Comparison of ENCODE assay signal across 16 cellular contexts in the genomic region with DNA sequence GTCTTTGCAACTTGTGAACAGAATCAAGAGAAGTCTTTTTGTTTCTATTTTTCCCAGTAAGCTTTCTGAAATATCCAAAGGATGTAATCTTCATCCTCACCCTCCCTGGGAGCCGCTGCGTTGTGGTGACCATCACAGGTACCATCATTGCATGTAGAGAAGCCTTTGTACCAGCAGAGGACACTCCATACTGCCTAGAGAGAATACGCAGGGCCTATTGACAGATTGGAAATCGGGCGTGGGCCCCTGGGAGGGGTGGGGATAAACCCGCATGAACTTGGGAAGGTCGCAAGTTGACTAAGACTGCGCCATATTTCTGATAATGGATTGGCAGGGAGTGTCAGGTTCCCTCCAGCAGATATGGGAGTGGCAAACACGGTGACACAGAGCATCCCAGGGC. TPM values are rescaled to one million over a fixed set of nuclear protein-coding genes. Genes with fewer than 3 reads are reported as not detected.
DNase-seq lines count a peak whose midpoint lies in the region; ATAC-seq, FAIRE-seq and TF ChIP-seq lines count a peak whose summit lies in the region.
"Had no signal": no experiment of that assay in that cellular context is flagged by ENCODE, and none has a peak within 500 bp of the region (broad histone marks: within the 10 kb centered on the region; RNA-seq: fewer than 3 reads in every experiment).

No MANE protein-coding gene starts in this region.

- no peak overlapping the region for H3K4me3 ChIP-seq in SK-N-SH (ENCODE audit: low read depth in 2 of 2, low read length in 1 of 2)
- H3K4me3 ChIP-seq in Karpas-422 (ENCODE audit: low read length) = no peak overlapping the region
- H3K4me3 ChIP-seq in H1 (ENCODE audit: extremely low read depth in 1 of 4, insufficient read depth in 2 of 4, low read depth in 3 of 4, low read length in 4 of 4) = no peak overlapping the region

- H3K4me2 ChIP-seq in SK-N-SH (no peak overlapping the region), Karpas-422 (ENCODE audit: low read depth, low read length, poor library complexity, severe bottlenecking) (no peak overlapping the region), H1 (ENCODE audit: insufficient read depth in 1 of 2, low read depth in 2 of 2, low read length in 2 of 2) (no peak overlapping the region)
- H3K4me2 ChIP-seq: KMS-11 had no signal

- TF ChIP-seq EP300 in SK-N-SH (IDR thresholded peaks at IDR 0.05; ENCODE audit: borderline replicate concordance in 1 of 2, low read depth in 1 of 2, low read length in 1 of 2) (no peak), H1 (IDR thresholded peaks at IDR 0.05; ENCODE audit: borderline replicate concordance in 1 of 2, low read depth in 2 of 2, low read length in 2 of 2) (no peak)

- H3K9ac ChIP-seq in SK-N-SH (no peak overlapping the region), Karpas-422 (ENCODE audit: low read length) (no peak overlapping the region), H1 (replicated peaks in 1 of 4; ENCODE audit: extremely low read depth in 1 of 4, low read depth in 3 of 4, low read length in 3 of 4) (no peak overlapping the region)
- H3K9ac ChIP-seq: KMS-11 had no signal

- H3K9me2 ChIP-seq in SK-N-SH (no peaks in the 10 kb centered on the region), Karpas-422 (replicated peaks; ENCODE audit: insufficient read depth, low read length) (no peaks in the 10 kb centered on the region)

- H4K8ac ChIP-seq in H1 (ENCODE audit: extremely low read depth, insufficient read depth, low read length) = no peak overlapping the region

- no peak overlapping the region for H3K18ac ChIP-seq in H1 (ENCODE audit: extremely low read depth, low read length)

- no peaks in the 10 kb centered on the region for H4K20me1 ChIP-seq in SK-N-SH (ENCODE audit: insufficient read depth)
- H4K20me1 ChIP-seq in Karpas-422 (ENCODE audit: insufficient read depth, low read depth, low read length) = no peaks in the 10 kb centered on the region
- no peaks in the 10 kb centered on the region for H4K20me1 ChIP-seq in H1 (replicated peaks in 1 of 2; ENCODE audit: control insufficient read depth in 1 of 2, insufficient read depth in 2 of 2, low read length in 2 of 2)

- H3K56ac ChIP-seq in H1 (replicated peaks; ENCODE audit: insufficient read length, low read depth, low read length) = no peak overlapping the region

- no peaks in the 10 kb centered on the region for H3K23me2 ChIP-seq in H1 (ENCODE audit: low read depth, low read length)

- no peak overlapping the region for H3K4ac ChIP-seq in H1 (replicated peaks; ENCODE audit: insufficient read length, low read depth, low read length)

- no peak overlapping the region for H3K23ac ChIP-seq in H1 (ENCODE audit: insufficient read length)

- TF ChIP-seq RAD21 in SK-N-SH (IDR thresholded peaks at IDR 0.05; ENCODE audit: low read length) = no peak
- peak; percentile 79 to 80 for TF ChIP-seq RAD21 in H1 (IDR thresholded peaks at IDR 0.05 in 1 of 2, conservative IDR thresholded peaks at IDR 0.05 in 1 of 2; ENCODE audit: low read depth in 2 of 2, low read length in 2 of 2)

- no peak overlapping the region for H2BK15ac ChIP-seq in H1 (ENCODE audit: low read length)

- TF ChIP-seq POLR2A in H1 (IDR thresholded peaks at IDR 0.05; ENCODE audit: control extremely low read depth in 1 of 2, low read depth in 2 of 2, low read length in 2 of 2) = no peak

- H3K79me1 ChIP-seq in H1 (ENCODE audit: low read depth, low read length) = no peaks in the 10 kb centered on the region

- no peak overlapping the region for H2BK20ac ChIP-seq in H1 (ENCODE audit: low read length)

- H3K79me2 ChIP-seq in SK-N-SH (ENCODE audit: insufficient read depth) (no peaks in the 10 kb centered on the region), Karpas-422 (ENCODE audit: low read length) (no peaks in the 10 kb centered on the region), H1 (ENCODE audit: control insufficient read depth in 1 of 2, insufficient read depth in 2 of 2, low read length in 2 of 2) (no peaks in the 10 kb centered on the region)

- no peak overlapping the region for H2BK5ac ChIP-seq in H1 (ENCODE audit: low read depth, low read length)

- POLR2A ChIA-PET in SK-N-SH (lab: Yijun Ruan, JAX) (no interaction called here), H1 (lab: Charles Lee; ENCODE audit: partially characterized antibody) (no interaction called here)

- H2BK120ac ChIP-seq in H1 (replicated peaks; ENCODE audit: low read depth, low read length) = no peak overlapping the region

- H3K4me1 ChIP-seq in SK-N-SH (ENCODE audit: control insufficient read depth in 1 of 2, insufficient read depth in 2 of 2, low read depth in 1 of 2, low read length in 1 of 2) (no peaks in the 10 kb centered on the region), Karpas-422 (ENCODE audit: low read length) (no peaks in the 10 kb centered on the region), H1 (replicated peaks in 1 of 4; ENCODE audit: control insufficient read depth in 3 of 4, insufficient read depth in 4 of 4, low read length in 3 of 4) (no peaks in the 10 kb centered on the region)

- H4K91ac ChIP-seq in H1 (replicated peaks; ENCODE audit: insufficient read length, low read length) = no peak overlapping the region

- no peak overlapping the region for H2BK12ac ChIP-seq in H1 (ENCODE audit: low read depth, low read length)

- DNase-seq in SK-N-SH (no peak), Karpas-422 (peak; percentile 52), H1 (ENCODE audit: low read depth in 1 of 2, low spot score in 2 of 2) (no peak), posterior vena cava (ENCODE audit: low spot score) (peak; percentile 77), NOMO-1 (lab: John Stamatoyannopoulos, UW; ENCODE audit: unreplicated experiment in 2 of 2) (no peak), foreskin melanocyte (no peak)
- DNase-seq: activated CD4-positive, alpha-beta T cell treated with anti-CD3 and anti-CD28 coated beads, Interleukin-2, amount 50 U/mL, for 4 hours; activated naive CD4-positive, alpha-beta T cell; central memory CD4-positive, alpha-beta T cell; EL; NCI-H2107; stimulated activated CD4-positive, alpha-beta T cell treated with anti-CD3 and anti-CD28 coated beads, Interleukin-2, amount 100 ng/mL, for 24 hours had no signal

- ATAC-seq in SK-N-SH treated with all-trans-retinoic acid at 6 μM for 48 hours (no peak), GM21825 (IDR thresholded peaks at IDR 0.05; ENCODE audit: unreplicated experiment) (no peak)

- H3K14ac ChIP-seq in H1 (ENCODE audit: insufficient read length) = no peak overlapping the region

- H3K27ac ChIP-seq in SK-N-SH (ENCODE audit: low read depth in 2 of 2, low read length in 1 of 2) = no peak overlapping the region
- no peak overlapping the region for H3K27ac ChIP-seq in Karpas-422 (ENCODE audit: low read length)
- H3K27ac ChIP-seq in H1 (ENCODE audit: low read depth, low read length) = no peak overlapping the region
- H3K27ac ChIP-seq: KMS-11 had no signal

- H2AFZ ChIP-seq in SK-N-SH (ENCODE audit: low read depth) (no peak overlapping the region), Karpas-422 (ENCODE audit: low read length) (no peak overlapping the region), H1 (ENCODE audit: low read length) (no peak overlapping the region)

- CTCF ChIA-PET in SK-N-SH (lab: Yijun Ruan, JAX) (interaction anchor here (0.7 to 1.4 kb wide), 3 partner anchors 9 to 203 kb away, joined by 3 to 5 read pairs (median 3); no protein-coding TSS in a partner anchor), H1 (lab: Charles Lee; ENCODE audit: partially characterized antibody) (interaction anchor here (0.7 to 5.8 kb wide), 25 partner anchors 7 to 389 kb away, joined by 3 to 26 read pairs (median 4); a partner anchor contains a TSS)

- H3K36me3 ChIP-seq in SK-N-SH (replicated peaks in 1 of 2; ENCODE audit: control insufficient read depth in 1 of 2, insufficient read depth in 2 of 2, low read length in 1 of 2) (no peaks in the 10 kb centered on the region), Karpas-422 (ENCODE audit: insufficient read depth, low read length) (no peaks in the 10 kb centered on the region), H1 (ENCODE audit: control insufficient read depth in 2 of 4, insufficient read depth in 4 of 4, low read length in 3 of 4) (no peaks in the 10 kb centered on the region)

- FAIRE-seq in H1 (lab: Jason Lieb, UNC) = no peak

- H4K5ac ChIP-seq in H1 (ENCODE audit: insufficient read length, low read depth, low read length) = no peak overlapping the region

- H3K9me3 ChIP-seq in SK-N-SH (no peaks in the 10 kb centered on the region), Karpas-422 (ENCODE audit: low read length) (no peaks in the 10 kb centered on the region), H1 (ENCODE audit: insufficient read depth in 2 of 2, low read depth in 1 of 2, low read length in 1 of 2) (no peaks in the 10 kb centered on the region)

- H2AK5ac ChIP-seq in H1 (ENCODE audit: low read depth, low read length) = no peak overlapping the region

- TF ChIP-seq CTCF in SK-N-SH (IDR thresholded peaks at IDR 0.05) (peak; percentile 23; the same call in 1 of the 2 replicates), H1 (IDR thresholded peaks at IDR 0.05; ENCODE audit: control extremely low read depth in 1 of 3, insufficient read depth in 1 of 3, low read depth in 1 of 3, low read length in 3 of 3) (peak; percentile 28 to 64 (median 63))

- whole genome bisulfite sequencing in SK-N-SH (ENCODE audit: low lambda C conversion rate) = 31% methylated on average over 9 of the region's 9 CpGs
- 78% methylated on average over 9 of the region's 9 CpGs; no CpG with 5 or more reads in 1 of the 2 experiments for WGBS in H1 (ENCODE audit: extremely low coverage in 1 of 2, insufficient coverage in 1 of 2, insufficient read length in 1 of 2, insufficient replicate concordance in 2 of 2, low coverage in 1 of 2, low lambda C conversion rate in 2 of 2, missing lambda C conversion rate in 1 of 2), 2 experiments

- no peaks in the 10 kb centered on the region for H3F3A ChIP-seq in SK-N-SH (replicated peaks; ENCODE audit: insufficient read depth)

- intact Hi-C loops in posterior vena cava (cut with DNase I) = no loop called here

- H3K27me3 ChIP-seq in SK-N-SH (ENCODE audit: insufficient read depth) (peaks cover 40% of the 10 kb centered on the region), Karpas-422 (ENCODE audit: low read length) (no peaks in the 10 kb centered on the region), H1 (replicated peaks in 1 of 4; ENCODE audit: control insufficient read depth in 3 of 4, extremely low read depth in 1 of 4, insufficient read depth in 3 of 4, low read length in 3 of 4) (no peaks in the 10 kb centered on the region; a peak in 1 of 7 replicates)

RNA-seq across cellular contexts. Expression of a gene that starts 12.7 kb away (rescaled TPM):
- polyA plus RNA-seq in SK-N-SH (2012; rRNA removed) (not detected in 2 replicates), H1 (2011; rRNA removed) (not detected in 2 replicates)
- polyA plus RNA-seq in SK-N-SH (2012; cell fraction: cytosol; rRNA removed) = not detected in 2 replicates
- not detected in 2 replicates for polyA plus RNA-seq in SK-N-SH (2012; cell fraction: nucleus; rRNA removed)
- total RNA-seq in Karpas-422 (2014; rRNA removed; shearing (Covaris generic); ENCODE audit: low replicate concordance) = not detected in 2 replicates
- total RNA-seq in H1 (2021; fragmentation: NEBNext Ultra II Directional; extraction: Animal tissue kit (Norgen Biotek cat#: 25700)) = not detected in 2 replicates
- polyA plus RNA-seq in H1 (2011; cell fraction: cytosol; rRNA removed) = not detected
- not detected for polyA plus RNA-seq in H1 (2011; cell fraction: nucleus; rRNA removed)
- polyA plus RNA-seq in H1 (2012, experiment 1 of 2) = not detected in 4 replicates
- not detected for polyA plus RNA-seq in H1 (2012, experiment 2 of 2)
- not detected for polyA plus RNA-seq in H1 (2013, experiment 1 of 2)
- not detected for polyA plus RNA-seq in H1 (2013, experiment 2 of 2)
- not detected in 2 replicates for polyA minus RNA-seq in H1 (2011; rRNA and poly(A)+ RNA removed)
- not detected for polyA minus RNA-seq in H1 (2011; cell fraction: cytosol; rRNA and poly(A)+ RNA removed)
- polyA minus RNA-seq in H1 (2011; cell fraction: nucleus; rRNA and poly(A)+ RNA removed) = not detected
- total RNA-seq in posterior vena cava = under 1 TPM in 1 of 2 donors, not detected in 1; 0.42 TPM

RNA-seq across cellular contexts. Expression of a gene that starts 15.5 kb away (rescaled TPM):
- polyA plus RNA-seq in SK-N-SH (2012; rRNA removed) = not detected in 2 replicates
- not detected in 2 replicates for polyA plus RNA-seq in SK-N-SH (2012; cell fraction: cytosol; rRNA removed)
- not detected in 2 replicates for polyA plus RNA-seq in SK-N-SH (2012; cell fraction: nucleus; rRNA removed)
- not detected in 2 replicates for total RNA-seq in Karpas-422 (2014; rRNA removed; shearing (Covaris generic); ENCODE audit: low replicate concordance)
- not detected in 2 replicates for total RNA-seq in H1 (2021; fragmentation: NEBNext Ultra II Directional; extraction: Animal tissue kit (Norgen Biotek cat#: 25700))
- polyA plus RNA-seq in H1 (2011; rRNA removed) = not detected in 2 replicates
- not detected for polyA plus RNA-seq in H1 (2011; cell fraction: cytosol; rRNA removed)
- not detected for polyA plus RNA-seq in H1 (2011; cell fraction: nucleus; rRNA removed)
- not detected in 4 replicates for polyA plus RNA-seq in H1 (2012, experiment 1 of 2)
- polyA plus RNA-seq in H1 (2012, experiment 2 of 2) = not detected
- polyA plus RNA-seq in H1 (2013, experiment 1 of 2) = not detected
- polyA plus RNA-seq in H1 (2013, experiment 2 of 2) = not detected
- 0.46 TPM in 1 of 2 replicates, not detected in the other for polyA minus RNA-seq in H1 (2011; rRNA and poly(A)+ RNA removed)
- polyA minus RNA-seq in H1 (2011; cell fraction: cytosol; rRNA and poly(A)+ RNA removed) = not detected
- not detected for polyA minus RNA-seq in H1 (2011; cell fraction: nucleus; rRNA and poly(A)+ RNA removed)
- not detected for total RNA-seq in posterior vena cava

RNA-seq across cellular contexts. Expression of a gene that starts 35.8 kb away (rescaled TPM):
- polyA plus RNA-seq in SK-N-SH (2012; rRNA removed) (not detected in 2 replicates), H1 (2011; rRNA removed) (0.02 TPM in 2 replicates)
- not detected in 2 replicates for polyA plus RNA-seq in SK-N-SH (2012; cell fraction: cytosol; rRNA removed)
- not detected in 2 replicates for polyA plus RNA-seq in SK-N-SH (2012; cell fraction: nucleus; rRNA removed)
- not detected in 2 replicates for total RNA-seq in Karpas-422 (2014; rRNA removed; shearing (Covaris generic); ENCODE audit: low replicate concordance)
- 0.10 TPM in 1 of 2 replicates, not detected in the other for total RNA-seq in H1 (2021; fragmentation: NEBNext Ultra II Directional; extraction: Animal tissue kit (Norgen Biotek cat#: 25700))
- not detected for polyA plus RNA-seq in H1 (2011; cell fraction: cytosol; rRNA removed)
- not detected for polyA plus RNA-seq in H1 (2011; cell fraction: nucleus; rRNA removed)
- not detected in 4 replicates for polyA plus RNA-seq in H1 (2012, experiment 1 of 2)
- polyA plus RNA-seq in H1 (2012, experiment 2 of 2) = not detected
- polyA plus RNA-seq in H1 (2013, experiment 1 of 2) = not detected
- not detected for polyA plus RNA-seq in H1 (2013, experiment 2 of 2)
- not detected in 2 replicates for polyA minus RNA-seq in H1 (2011; rRNA and poly(A)+ RNA removed)
- not detected for polyA minus RNA-seq in H1 (2011; cell fraction: cytosol; rRNA and poly(A)+ RNA removed)
- polyA minus RNA-seq in H1 (2011; cell fraction: nucleus; rRNA and poly(A)+ RNA removed) = not detected
- not detected for total RNA-seq in posterior vena cava

RNA-seq across cellular contexts. Expression of a gene that starts 49.1 kb away (rescaled TPM):
- polyA plus RNA-seq in SK-N-SH (2012; rRNA removed) (not detected in 2 replicates), H1 (2011; rRNA removed) (not detected in 2 replicates)
- not detected in 2 replicates for polyA plus RNA-seq in SK-N-SH (2012; cell fraction: cytosol; rRNA removed)
- polyA plus RNA-seq in SK-N-SH (2012; cell fraction: nucleus; rRNA removed) = not detected in 2 replicates
- not detected in 2 replicates for total RNA-seq in Karpas-422 (2014; rRNA removed; shearing (Covaris generic); ENCODE audit: low replicate concordance)
- not detected in 2 replicates for total RNA-seq in H1 (2021; fragmentation: NEBNext Ultra II Directional; extraction: Animal tissue kit (Norgen Biotek cat#: 25700))
- polyA plus RNA-seq in H1 (2011; cell fraction: cytosol; rRNA removed) = not detected
- polyA plus RNA-seq in H1 (2011; cell fraction: nucleus; rRNA removed) = not detected
- polyA plus RNA-seq in H1 (2012, experiment 1 of 2) = not detected in 4 replicates
- polyA plus RNA-seq in H1 (2012, experiment 2 of 2) = not detected
- polyA plus RNA-seq in H1 (2013, experiment 1 of 2) = not detected
- not detected for polyA plus RNA-seq in H1 (2013, experiment 2 of 2)
- not detected in 2 replicates for polyA minus RNA-seq in H1 (2011; rRNA and poly(A)+ RNA removed)
- not detected for polyA minus RNA-seq in H1 (2011; cell fraction: cytosol; rRNA and poly(A)+ RNA removed)
- not detected for polyA minus RNA-seq in H1 (2011; cell fraction: nucleus; rRNA and poly(A)+ RNA removed)
- not detected for total RNA-seq in posterior vena cava
- polyA plus RNA-seq: esophagus had no signal

Comparison
In these comparisons a context has a peak if more than half of its experiments do, and no peak if none do; other contexts are left out.
1. DNase-seq: peak in Karpas-422 (single experiment) and posterior vena cava (single experiment); none in SK-N-SH (single experiment), H1 (0 of 2), NOMO-1 (0 of 2) and foreskin melanocyte (single experiment).